In the genomic region with DNA sequence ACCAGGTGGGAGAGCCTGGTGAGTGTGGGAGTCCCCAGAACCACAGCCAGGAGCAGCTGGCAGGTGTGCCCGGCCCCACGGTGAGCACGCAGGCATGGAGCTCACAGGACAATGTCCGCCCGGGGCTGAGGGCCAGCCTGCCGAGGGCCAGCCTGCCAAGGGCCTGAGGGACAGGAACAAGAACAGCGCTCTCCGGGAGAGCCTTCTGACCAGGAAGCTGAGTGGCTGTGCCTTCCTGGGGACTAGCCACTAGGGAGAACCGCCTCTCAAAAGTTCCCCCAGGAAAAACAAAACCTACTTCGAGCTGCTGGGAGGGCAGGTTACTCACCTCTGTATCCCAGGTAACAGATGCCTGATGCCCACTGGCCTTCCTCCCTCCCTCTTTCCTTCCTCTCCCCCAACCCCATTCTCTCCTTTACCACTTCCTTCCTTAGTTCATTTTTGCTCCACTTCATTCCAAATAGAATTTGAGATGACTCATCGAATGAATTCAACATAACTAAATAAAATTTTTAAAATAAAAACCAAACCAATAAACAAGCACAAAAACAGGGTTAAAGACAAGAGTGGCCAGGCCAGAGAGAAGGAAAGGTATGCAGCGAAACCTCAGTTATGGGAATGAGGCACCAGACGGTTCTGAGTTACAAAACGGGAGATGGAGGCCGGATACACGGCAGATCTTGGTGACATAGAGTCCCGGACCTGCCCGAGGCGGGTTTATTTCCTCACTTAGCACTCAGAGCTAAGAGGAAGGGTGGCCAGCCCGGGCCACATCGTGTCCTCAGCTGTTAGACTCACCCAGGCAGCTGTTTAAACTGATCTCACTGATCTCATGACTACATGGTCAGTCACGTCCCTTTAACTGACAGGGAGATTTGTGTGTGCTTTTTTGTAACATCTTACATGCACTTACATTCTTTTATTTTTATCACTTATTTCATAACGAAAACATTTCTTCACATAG, we compare ENCODE assay signal across 8 cellular contexts.
DNase-seq lines count a peak whose midpoint lies in the region; ATAC-seq and TF ChIP-seq lines count a peak whose summit lies in the region.

No MANE protein-coding gene starts in this region.

- H3K4me2 ChIP-seq in GM23248 (ENCODE audit: unreplicated experiment), result peak overlapping the region; percentile 58

- peak overlapping the region; percentile 87 for H3K27ac ChIP-seq in GM23248
- H3K27ac ChIP-seq in sigmoid colon, result peak overlapping the region; percentile 52 to 70 (median 61)

- CTCF ChIA-PET in HEK293T (lab: Yijun Ruan, JAX), result interaction anchor here (0.6 kb wide), 1 partner anchor 21 kb away, joined by 5 read pairs; no protein-coding TSS in a partner anchor

- 2 to 3% methylated on average over 21 to 23 of the region's 23 CpGs for WGBS in GM23248 (ENCODE audit: low coverage in 1 of 2, low lambda C conversion rate in 2 of 2, missing lambda C conversion rate in 2 of 2), 2 experiments
- WGBS in sigmoid colon, 2 donors, result 16 to 37% methylated on average over 23 of the region's 23 CpGs

- H3K9ac ChIP-seq in GM23248, result peak overlapping the region; percentile 79

- H3K4me1 ChIP-seq in GM23248 (ENCODE audit: insufficient read depth) (peaks cover 72% of the 10 kb centered on the region), sigmoid colon (peaks cover 0 to 59% (median 51%) of the 10 kb centered on the region in 4 donors)

- TF ChIP-seq EP300 in sigmoid colon (IDR thresholded peaks at IDR 0.05), result no peak

- no peaks in the 10 kb centered on the region for H4K20me1 ChIP-seq in GM23248 (ENCODE audit: insufficient read depth)

- no peaks in the 10 kb centered on the region for H3K9me2 ChIP-seq in GM23248 (ENCODE audit: insufficient read depth)

- intact Hi-C loops in head of caudate nucleus (cut with DNase I), result no loop called here
- intact Hi-C loops in sigmoid colon (cut with DNase I), result loop anchor here (5.0 kb wide), 1 partner anchor 129 kb away; the partner anchor contains the start of gene TNS3

- DNase-seq in GM23248, result peak; percentile 96
- DNase-seq in head of caudate nucleus, result peak in 23 of 42 donors; percentile 15 to 61 (median 37)
- DNase-seq in sigmoid colon, result peak; percentile 89
- no peak for DNase-seq in HEK293T (ENCODE audit: extremely low spot score)
- no peak for DNase-seq in NCI-H1436 treated with DMSO at 0.1 percent for 48 hours (lab: John Stamatoyannopoulos, UW)
- DNase-seq in SIG-M5 treated with dmso at 0.1 percent for 504 hours (lab: John Stamatoyannopoulos, UW; ENCODE audit: unreplicated experiment), result no peak
- DNase-seq in stimulated activated CD4-positive, alpha-beta T cell treated with anti-CD3 and anti-CD28 coated beads, Interleukin-4, amount 100 ng/mL, for 1 hour, result no peak

- H3K36me3 ChIP-seq in GM23248 (ENCODE audit: low read depth) (no peaks in the 10 kb centered on the region), sigmoid colon (no peaks in the 10 kb centered on the region)

- peaks cover 52% of the 10 kb centered on the region for H3F3A ChIP-seq in GM23248 (ENCODE audit: insufficient read depth)

- H3K27me3 ChIP-seq in GM23248 (replicated peaks; ENCODE audit: insufficient read depth) (no peaks in the 10 kb centered on the region), sigmoid colon (no peaks in the 10 kb centered on the region)

- in situ Hi-C loops in GM23248 (cut with MboI), result no loop called here

- POLR2A ChIA-PET in HEK293T (lab: Yijun Ruan, JAX), result no interaction called here

- TF ChIP-seq POLR2A in sigmoid colon (IDR thresholded peaks at IDR 0.05), result no peak

- H3K4me3 ChIP-seq in GM23248 (peak overlapping the region; percentile 60), sigmoid colon (peak overlapping the region in 1 of 4 donors; percentile 16)

- H3K9me3 ChIP-seq in GM23248 (ENCODE audit: low read depth), result no peaks in the 10 kb centered on the region
- no peaks in the 10 kb centered on the region for H3K9me3 ChIP-seq in sigmoid colon

- peaks cover 43% of the 10 kb centered on the region for H3K79me2 ChIP-seq in GM23248 (ENCODE audit: insufficient read depth)

- no peak for TF ChIP-seq CTCF in sigmoid colon (IDR thresholded peaks at IDR 0.05)

- H2AFZ ChIP-seq in GM23248, result peak overlapping the region; percentile 12; the same call in 1 of the 2 replicates

- peak; percentile 74 for ATAC-seq in SK-N-SH treated with all-trans-retinoic acid at 6 μM for 48 hours

TF ChIP-seq in SK-N-SH treated with all-trans-retinoic acid at 6 μM for 48 hours, 23 proteins besides CTCF, POLR2A, EP300 and RAD21:
- 0 out of 2 replicates have a peak, but pooled peaks have one; percentile 4 for TF ChIP-seq PATZ1 (CRISPR knock-in tag; IDR thresholded peaks at IDR 0.05; ENCODE audit: borderline replicate concordance)
- peak; percentile 64; the same call in 1 of the 2 replicates for TF ChIP-seq ZFP3 (CRISPR knock-in tag; IDR thresholded peaks at IDR 0.05)
- no peak for TF ChIP-seq ARNTL (CRISPR knock-in tag; IDR thresholded peaks at IDR 0.05; ENCODE audit: borderline replicate concordance, low read depth)
- TF ChIP-seq ZNF8 (CRISPR knock-in tag; IDR thresholded peaks at IDR 0.05), result no peak
- 0 out of 2 replicates have a peak, but pooled peaks have one; percentile 7 for TF ChIP-seq CREB5 (CRISPR knock-in tag; IDR thresholded peaks at IDR 0.05; ENCODE audit: low read depth)

TF ChIP-seq in HEK293T, 16 proteins besides CTCF, POLR2A, EP300 and RAD21:
- TF ChIP-seq ARNT (IDR thresholded peaks at IDR 0.05) (no peak), L3MBTL2 (conservative IDR thresholded peaks at IDR 0.05) (no peak), TARDBP (IDR thresholded peaks at IDR 0.05) (no peak), SUZ12 (IDR thresholded peaks at IDR 0.05) (no peak), ELF4 (IDR thresholded peaks at IDR 0.05) (no peak), FOXM1 (IDR thresholded peaks at IDR 0.05; ENCODE audit: borderline replicate concordance) (no peak), HDGF (IDR thresholded peaks at IDR 0.05; ENCODE audit: borderline replicate concordance) (no peak), NFRKB (IDR thresholded peaks at IDR 0.05) (no peak), BHLHE40 (IDR thresholded peaks at IDR 0.05; ENCODE audit: borderline replicate concordance) (no peak), ZNF384 (IDR thresholded peaks at IDR 0.05) (no peak), CTBP1 (IDR thresholded peaks at IDR 0.05; ENCODE audit: borderline replicate concordance) (no peak), LEF1 (IDR thresholded peaks at IDR 0.05; ENCODE audit: borderline replicate concordance) (no peak), SP1 (IDR thresholded peaks at IDR 0.05) (no peak), FOXA1 (IDR thresholded peaks at IDR 0.05) (no peak), FOXK2 (IDR thresholded peaks at IDR 0.05) (no peak)
- TF ChIP-seq, protein P1, sequence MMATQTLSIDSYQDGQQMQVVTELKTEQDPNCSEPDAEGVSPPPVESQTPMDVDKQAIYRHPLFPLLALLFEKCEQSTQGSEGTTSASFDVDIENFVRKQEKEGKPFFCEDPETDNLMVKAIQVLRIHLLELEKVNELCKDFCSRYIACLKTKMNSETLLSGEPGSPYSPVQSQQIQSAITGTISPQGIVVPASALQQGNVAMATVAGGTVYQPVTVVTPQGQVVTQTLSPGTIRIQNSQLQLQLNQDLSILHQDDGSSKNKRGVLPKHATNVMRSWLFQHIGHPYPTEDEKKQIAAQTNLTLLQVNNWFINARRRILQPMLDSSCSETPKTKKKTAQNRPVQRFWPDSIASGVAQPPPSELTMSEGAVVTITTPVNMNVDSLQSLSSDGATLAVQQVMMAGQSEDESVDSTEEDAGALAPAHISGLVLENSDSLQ (IDR thresholded peaks at IDR 0.05), result no peak

Comparison
In these comparisons a context has a peak if more than half of its experiments do, and no peak if none do; other contexts are left out.
1. DNase-seq: peak in GM23248 (single experiment), head of caudate nucleus (23 of 42) and sigmoid colon (single experiment); none in HEK293T (single experiment), NCI-H1436 treated with DMSO at 0.1 percent for 48 hours (single experiment), SIG-M5 treated with dmso at 0.1 percent for 504 hours (single experiment) and stimulated activated CD4-positive, alpha-beta T cell treated with anti-CD3 and anti-CD28 coated beads, Interleukin-4, amount 100 ng/mL, for 1 hour (single experiment).